ENCODE assay signal across 12 cellular contexts in genomic region chr2:201420442-201421113, GRCh38. TPM values are rescaled to one million over a fixed set of nuclear protein-coding genes. Genes with fewer than 3 reads are reported as not detected.
DNase-seq lines count a peak whose midpoint lies in the region; ATAC-seq, FAIRE-seq and TF ChIP-seq lines count a peak whose summit lies in the region.
"Had no signal": no experiment of that assay in that cellular context is flagged by ENCODE, and none has a peak within 500 bp of the region (broad histone marks: within the 10 kb centered on the region; RNA-seq: fewer than 3 reads in every experiment).

No MANE protein-coding gene starts in this region.

- H3K9me3 ChIP-seq in breast epithelium = no peaks in the 10 kb centered on the region
- no peaks in the 10 kb centered on the region for H3K9me3 ChIP-seq in tibial artery
- no peaks in the 10 kb centered on the region for H3K9me3 ChIP-seq in SJCRH30 (replicated peaks)

- peak overlapping the region; percentile 69 for H3K27ac Mint-ChIP-seq in MCF 10A (ENCODE audit: low read depth, unreplicated experiment)
- H3K27ac Mint-ChIP-seq in activated naive CD8-positive, alpha-beta T cell treated with anti-CD3 and anti-CD28 coated beads, Interleukin-2, amount 50 U/mL, for 24 hours = peak overlapping the region; percentile 40

- no peak for TF ChIP-seq POLR2A in breast epithelium (IDR thresholded peaks at IDR 0.05)

- intact Hi-C loops in MCF 10A (cut with micrococcal nuclease) = no loop called here
- intact Hi-C loops in breast epithelium (cut with DNase I; ENCODE audit: low total_unique reads) = no loop called here
- intact Hi-C loops in tibial artery (cut with DNase I; ENCODE audit: low total_unique reads) = no loop called here

- no peaks in the 10 kb centered on the region for H3K27me3 Mint-ChIP-seq in MCF 10A (ENCODE audit: insufficient read depth, unreplicated experiment)
- no peaks in the 10 kb centered on the region for H3K27me3 Mint-ChIP-seq in activated naive CD8-positive, alpha-beta T cell treated with anti-CD3 and anti-CD28 coated beads, Interleukin-2, amount 50 U/mL, for 24 hours

- H3K36me3 ChIP-seq in breast epithelium (no peaks in the 10 kb centered on the region), tibial artery (no peaks in the 10 kb centered on the region), SJCRH30 (no peaks in the 10 kb centered on the region)

- H3K4me1 ChIP-seq in breast epithelium (no peaks in the 10 kb centered on the region), tibial artery (peaks cover 0 to 54% (median 12%) of the 10 kb centered on the region in 4 donors), SJCRH30 (peaks cover 14% of the 10 kb centered on the region)

- CTCF ChIA-PET in MCF 10A (lab: Yijun Ruan, JAX) = no interaction called here

- POLR2A ChIA-PET in MCF 10A (lab: Yijun Ruan, JAX) = interaction anchor here (1.0 to 1.6 kb wide), 2 partner anchors 10 to 14 kb away, joined by 3 read pairs; no protein-coding TSS in a partner anchor

- ATAC-seq in activated naive CD8-positive, alpha-beta T cell treated with anti-CD3 and anti-CD28 coated beads, Interleukin-2, amount 50 U/mL, for 24 hours = peak; percentile 42
- ATAC-seq in HG03135 (IDR thresholded peaks at IDR 0.05; ENCODE audit: unreplicated experiment) = no peak
- ATAC-seq: HCT116 had no signal

- H3K27me3 ChIP-seq in breast epithelium (no peaks in the 10 kb centered on the region), tibial artery (no peaks in the 10 kb centered on the region), SJCRH30 (no peaks in the 10 kb centered on the region)

- FAIRE-seq in frontal cortex (lab: Jason Lieb, UNC) = peak; percentile 42
- FAIRE-seq: GM18507 had no signal

- H3K36me3 Mint-ChIP-seq in MCF 10A (ENCODE audit: insufficient read depth, unreplicated experiment) = peaks cover 14% of the 10 kb centered on the region
- H3K36me3 Mint-ChIP-seq in activated naive CD8-positive, alpha-beta T cell treated with anti-CD3 and anti-CD28 coated beads, Interleukin-2, amount 50 U/mL, for 24 hours (ENCODE audit: low read depth) = peaks cover 6% of the 10 kb centered on the region

- no peak overlapping the region for H3K4me3 ChIP-seq in breast epithelium
- H3K4me3 ChIP-seq in tibial artery = no peak overlapping the region
- H3K4me3 ChIP-seq in SJCRH30 = no peak overlapping the region
- H3K4me3 ChIP-seq in coronary artery = no peak overlapping the region

- H3K4me3 Mint-ChIP-seq in MCF 10A (ENCODE audit: unreplicated experiment) = no peak overlapping the region
- no peak overlapping the region for H3K4me3 Mint-ChIP-seq in activated naive CD8-positive, alpha-beta T cell treated with anti-CD3 and anti-CD28 coated beads, Interleukin-2, amount 50 U/mL, for 24 hours

- H3K27ac ChIP-seq in breast epithelium (peak overlapping the region in 1 of 2 donors; percentile 20), tibial artery (peak overlapping the region; percentile 23 to 27), SJCRH30 (no peak overlapping the region), coronary artery (no peak overlapping the region)

- H3K9me3 Mint-ChIP-seq in MCF 10A (ENCODE audit: unreplicated experiment) = no peaks in the 10 kb centered on the region
- no peaks in the 10 kb centered on the region for H3K9me3 Mint-ChIP-seq in activated naive CD8-positive, alpha-beta T cell treated with anti-CD3 and anti-CD28 coated beads, Interleukin-2, amount 50 U/mL, for 24 hours

- no TSS peak for BruUV-seq in MCF 10A (replicated peaks; lab: Mats Ljungman, UMichigan)

- H3K4me1 Mint-ChIP-seq in MCF 10A (ENCODE audit: insufficient read depth, unreplicated experiment) = peaks cover 30% of the 10 kb centered on the region
- H3K4me1 Mint-ChIP-seq in activated naive CD8-positive, alpha-beta T cell treated with anti-CD3 and anti-CD28 coated beads, Interleukin-2, amount 50 U/mL, for 24 hours = peaks cover 52% of the 10 kb centered on the region

- DNase-seq in MCF 10A (ENCODE audit: unreplicated experiment) (no peak), breast epithelium (ENCODE audit: low spot score in 2 of 2) (no peak), frontal cortex (ENCODE audit: low spot score in 2 of 2) (no peak), tibial artery (no peak), SJCRH30 (no peak), coronary artery (ENCODE audit: low spot score) (no peak)
- no peak for DNase-seq in activated naive CD8-positive, alpha-beta T cell treated with anti-CD3 and anti-CD28 coated beads, Interleukin-2, amount 50 U/mL, for 24 hours
- DNase-seq: C1 segment of cervical spinal cord, NCI-H82 had no signal

- TF ChIP-seq CTCF in MCF 10A (IDR thresholded peaks at IDR 0.05; ENCODE audit: unreplicated experiment) = no peak
- no peak for TF ChIP-seq CTCF in breast epithelium (IDR thresholded peaks at IDR 0.05)
- no peak for TF ChIP-seq CTCF in tibial artery (IDR thresholded peaks at IDR 0.05)
- TF ChIP-seq CTCF in coronary artery (IDR thresholded peaks at IDR 0.05) = no peak

RNA-seq across cellular contexts. Expression of gene TRAK2, which starts 30.7 kb away (rescaled TPM):
- 11.5 and 19.9 TPM in 2 replicates for total RNA-seq in MCF 10A (2022)
- 10 to 100 TPM; 35.4 to 62.2 (median 50.1) TPM for total RNA-seq in breast epithelium
- 53.8 TPM for total RNA-seq in frontal cortex
- 14.8 and 15.3 TPM in 2 replicates for total RNA-seq in SJCRH30 (2014; rRNA removed; shearing (Covaris generic))

RNA-seq across cellular contexts. Expression of gene STRADB, which starts 31.0 kb away (rescaled TPM):
- total RNA-seq in MCF 10A (2022) (22.9 and 29.8 TPM in 2 replicates), breast epithelium (10 to 100 TPM; 20.3 to 30.0 (median 27.7) TPM), frontal cortex (129 TPM)
- 26.5 and 27.6 TPM in 2 replicates for total RNA-seq in SJCRH30 (2014; rRNA removed; shearing (Covaris generic))

Comparison
In these comparisons a context has a peak if more than half of its experiments do, and no peak if none do; other contexts are left out.
1. H3K27ac ChIP-seq: peak in tibial artery (2 of 2); none in SJCRH30 (single experiment) and coronary artery (0 of 2).